Comparison of ENCODE assay signal across 23 cellular contexts in the genomic region with DNA sequence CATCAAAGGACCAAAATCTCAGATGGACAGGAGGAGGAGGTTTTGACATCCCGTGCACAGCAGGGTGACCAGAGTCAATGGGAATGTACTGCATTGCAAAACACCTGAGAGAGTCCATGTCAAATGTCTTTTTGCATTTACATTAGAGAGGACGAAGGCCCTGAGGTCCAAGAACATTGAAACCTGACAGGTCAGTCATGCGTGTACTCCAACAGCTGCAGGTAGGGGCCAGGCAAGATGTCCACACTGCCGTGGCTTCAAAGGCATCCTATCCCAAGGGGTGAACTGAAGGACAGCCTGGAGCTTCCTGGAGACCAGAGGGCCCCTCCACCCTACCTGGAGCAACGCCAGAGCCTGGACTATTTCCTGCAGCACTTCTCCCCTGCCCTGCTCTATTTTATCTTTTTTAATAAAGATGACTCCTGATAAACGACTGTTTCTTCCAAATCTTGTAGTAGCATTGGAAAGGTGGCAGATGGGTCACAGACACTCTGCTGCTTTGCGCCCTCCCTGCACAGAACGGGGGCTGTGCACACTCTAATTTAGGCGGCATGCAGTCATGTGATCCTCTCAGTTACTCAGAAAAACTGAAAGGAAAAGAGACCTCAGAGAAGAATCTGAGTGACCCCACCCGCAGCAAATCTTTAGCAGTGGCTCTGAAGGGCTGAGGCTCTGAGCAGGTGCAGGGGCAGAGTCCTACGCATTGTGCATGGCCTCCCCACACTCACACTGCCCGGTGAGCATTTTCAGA.
DNase-seq lines count a peak whose midpoint lies in the region; ATAC-seq, FAIRE-seq and TF ChIP-seq lines count a peak whose summit lies in the region.
"Had no signal": no experiment of that assay in that cellular context is flagged by ENCODE, and none has a peak within 500 bp of the region (broad histone marks: within the 10 kb centered on the region; RNA-seq: fewer than 3 reads in every experiment).

No MANE protein-coding gene starts in this region.

- no peak for TF ChIP-seq CTCF in HepG2 (CRISPR knock-in tag; IDR thresholded peaks at IDR 0.05)
- no peak for TF ChIP-seq CTCF in WERI-Rb-1 (IDR thresholded peaks at IDR 0.05; ENCODE audit: low read depth, low read length)

- POLR2A ChIA-PET in HepG2 (lab: Yijun Ruan, JAX) = no interaction called here

- TF ChIP-seq RAD21 in HepG2 (CRISPR knock-in tag; IDR thresholded peaks at IDR 0.05) = no peak

- CTCF ChIA-PET in HepG2 (lab: Yijun Ruan, JAX; ENCODE audit: low intra/inter-chr PET ratio, low total read pairs) = no interaction called here

- TF ChIP-seq POLR2A in GM12891 (IDR thresholded peaks at IDR 0.05; ENCODE audit: low read depth, low read length) (no peak), HepG2 (IDR thresholded peaks at IDR 0.05; ENCODE audit: insufficient read depth in 1 of 2, low read depth in 2 of 2, low read length in 2 of 2) (no peak)

- BruUV-seq in HepG2 (replicated peaks; lab: Mats Ljungman, UMichigan) = no TSS peak

- no peaks in the 10 kb centered on the region for H3K79me2 ChIP-seq in HepG2 (ENCODE audit: insufficient read depth, low read length)

- peak; percentile 31 for DNase-seq in A172 (ENCODE audit: low spot score)
- no peak for DNase-seq in GM12891 (ENCODE audit: insufficient read length, low spot score)
- DNase-seq in SK-N-DZ (ENCODE audit: low spot score) = peak; percentile 32
- DNase-seq in HepG2 (ENCODE audit: low spot score) = no peak
- DNase-seq in activated CD4-positive, alpha-beta T cell treated with anti-CD3 and anti-CD28 coated beads, Interleukin-2, amount 50 U/mL, for 4 hours = no peak
- DNase-seq in NCI-H187 treated with DMSO at 0.1 percent for 48 hours (lab: John Stamatoyannopoulos, UW) = no peak
- DNase-seq in WERI-Rb-1 = no peak
- DNase-seq in amniotic stem cell (lab: John Stamatoyannopoulos, UW) = no peak
- DNase-seq: activated CD4-positive, alpha-beta memory T cell treated with anti-CD3 and anti-CD28 coated beads, Interleukin-2, amount 10 ng/mL, durations not matched to agents 7 days and 5 days; activated T-cell treated with anti-CD3 and anti-CD28 coated beads, Interleukin-2, amount 50 U/mL, for 1 hour; CD4-positive, alpha-beta T cell; HFFc6; hippocampal formation; MV-4-11; naive thymus-derived CD8-positive, alpha-beta T cell; NCI-H2029; NCI-H526 treated with DMSO at 0.1 percent for 48 hours; small intestine; stimulated activated CD4-positive, alpha-beta T cell treated with anti-CD3 and anti-CD28 coated beads, Interleukin-4, amount 100 ng/mL, for 24 hours; T-helper 2 cell had no signal

- H3K4me3 ChIP-seq in HepG2 (replicated peaks in 1 of 3; ENCODE audit: insufficient read depth in 1 of 3, low read depth in 2 of 3, low read length in 3 of 3) (no peak overlapping the region), WERI-Rb-1 (ENCODE audit: low read depth, low read length) (no peak overlapping the region)

- peak; percentile 20 for FAIRE-seq in GM12891 (lab: Jason Lieb, UNC)
- no peak for FAIRE-seq in HepG2 (lab: Jason Lieb, UNC)
- FAIRE-seq: keratinocyte, small intestine, urothelium cell line had no signal

- peaks cover 0 to 36% of the 10 kb centered on the region in 2 experiments; a peak in 2 of 5 replicates for H3K27me3 ChIP-seq in HepG2 (ENCODE audit: control insufficient read depth in 1 of 2, insufficient read depth in 2 of 2, low read length in 2 of 2)
- H3K27me3 ChIP-seq in WERI-Rb-1 (ENCODE audit: insufficient read depth, low read depth, severe bottlenecking) = no peaks in the 10 kb centered on the region

- no peak overlapping the region for H2AFZ ChIP-seq in HepG2 (ENCODE audit: low read length)

- intact Hi-C loops in HepG2 (cut with micrococcal nuclease; ENCODE audit: unreplicated experiment) = no loop called here

- H3K36me3 ChIP-seq in HepG2 (replicated peaks in 1 of 2; ENCODE audit: control insufficient read depth in 1 of 2, insufficient read depth in 2 of 2, low read length in 2 of 2) (no peaks in the 10 kb centered on the region), WERI-Rb-1 (no peaks in the 10 kb centered on the region)

- 15% methylated on average over 10 of the region's 12 CpGs for WGBS in HepG2 (ENCODE audit: low lambda C conversion rate)

- no peak for ATAC-seq in HepG2
- ATAC-seq: activated naive CD4-positive, alpha-beta T cell treated with anti-CD3 and anti-CD28 coated beads, Interleukin-2, amount 50 U/mL, for 72 hours; naive thymus-derived CD8-positive, alpha-beta T cell had no signal

- in situ Hi-C loops in HepG2 (cut with HindIII; ENCODE audit: extremely low pct_ligation_motif_present, low pct_unique_long_range_greater_than_20kb) = no loop called here

- no peak overlapping the region for H3K27ac ChIP-seq in HepG2 (ENCODE audit: extremely low read length, insufficient read depth, low read length)
- no peak overlapping the region; the same call in 1 of the 2 replicates for H3K27ac ChIP-seq in WERI-Rb-1

- no peaks in the 10 kb centered on the region for H4K20me1 ChIP-seq in HepG2 (ENCODE audit: insufficient read depth, low read length)

- H3K4me1 ChIP-seq in HepG2 (ENCODE audit: insufficient read depth, low read length) = peaks cover 54% of the 10 kb centered on the region

- H3K9ac ChIP-seq in HepG2 (ENCODE audit: insufficient read depth, low read depth, low read length) = no peak overlapping the region

- TF ChIP-seq EP300 in HepG2 (IDR thresholded peaks at IDR 0.05; ENCODE audit: low read depth in 2 of 2, low read length in 2 of 2) (no peak), HepG2 (CRISPR knock-in tag; IDR thresholded peaks at IDR 0.05; ENCODE audit: borderline replicate concordance) (no peak)

- H3K9me3 ChIP-seq in HepG2 (ENCODE audit: low read length) (no peaks in the 10 kb centered on the region), WERI-Rb-1 (ENCODE audit: severe bottlenecking) (no peaks in the 10 kb centered on the region)

- H3K4me2 ChIP-seq in HepG2 (ENCODE audit: low read depth, low read length) = no peak overlapping the region

TF ChIP-seq in GM12891, 5 proteins besides CTCF, POLR2A, EP300 and RAD21:
- no peak for TF ChIP-seq PAX5 (IDR thresholded peaks at IDR 0.05; ENCODE audit: insufficient read depth, low read length, severe bottlenecking)
- TF ChIP-seq POLR2AphosphoS5 (IDR thresholded peaks at IDR 0.05; ENCODE audit: low read depth, low read length) = no peak
- TF ChIP-seq TAF1 (IDR thresholded peaks at IDR 0.05; ENCODE audit: low read depth, low read length) = no peak
- no peak for TF ChIP-seq POU2F2 (IDR thresholded peaks at IDR 0.05; ENCODE audit: low read depth, low read length)
- TF ChIP-seq SPI1 (IDR thresholded peaks at IDR 0.05; ENCODE audit: low read depth, low read length) = no peak

TF ChIP-seq in HepG2, 621 proteins besides CTCF, POLR2A, EP300 and RAD21:
- peak; percentile 54; the same call in 1 of the 2 replicates for TF ChIP-seq CEBPB (IDR thresholded peaks at IDR 0.05; ENCODE audit: borderline replicate concordance, low read depth, low read length)
- no peak for TF ChIP-seq ETS1 (CRISPR knock-in tag; IDR thresholded peaks at IDR 0.05)
- TF ChIP-seq ZNF607 (CRISPR knock-in tag; IDR thresholded peaks at IDR 0.05; ENCODE audit: borderline replicate concordance) = no peak

Comparison
In these comparisons a context has a peak if more than half of its experiments do, and no peak if none do; other contexts are left out.
1. DNase-seq: peak in A172 (single experiment) and SK-N-DZ (single experiment); none in GM12891 (single experiment), HepG2 (single experiment), activated CD4-positive, alpha-beta T cell treated with anti-CD3 and anti-CD28 coated beads, Interleukin-2, amount 50 U/mL, for 4 hours (0 of 2), NCI-H187 treated with DMSO at 0.1 percent for 48 hours (single experiment), WERI-Rb-1 (single experiment) and amniotic stem cell (single experiment).